Comparison of ENCODE assay signal across 17 cellular contexts in the genomic region with DNA sequence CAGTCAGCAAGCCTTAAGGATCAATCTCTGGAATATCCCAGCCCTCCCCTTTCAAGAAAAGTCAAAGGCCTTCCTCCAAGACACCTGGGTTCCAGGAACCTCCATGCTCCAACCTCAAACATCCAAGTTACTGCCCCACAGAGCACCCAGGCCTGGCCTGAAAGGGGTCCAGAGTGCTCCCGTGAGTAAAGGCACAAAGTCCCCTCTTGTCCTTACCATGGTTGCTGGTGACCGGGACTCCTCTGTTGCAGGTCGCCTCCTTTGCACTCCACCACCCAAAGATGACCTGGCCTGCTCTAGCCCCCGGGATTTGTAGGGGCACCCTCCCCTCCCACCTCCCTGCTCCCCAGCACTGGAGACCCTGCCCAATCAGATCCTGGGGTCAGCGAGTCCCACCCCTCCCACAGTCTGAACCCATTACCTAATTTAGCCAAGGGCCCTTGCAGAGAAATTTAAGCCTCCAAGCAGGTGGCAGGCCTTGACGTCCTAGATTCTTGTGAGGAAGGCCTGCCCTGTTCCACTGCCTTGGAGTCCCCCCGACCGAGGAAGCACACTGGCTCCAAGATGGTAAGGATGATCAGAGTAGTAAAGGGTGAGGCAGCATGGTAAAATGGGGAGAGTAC. TPM values are rescaled to one million over a fixed set of nuclear protein-coding genes. Genes with fewer than 3 reads are reported as not detected.
DNase-seq lines count a peak whose midpoint lies in the region; ATAC-seq, FAIRE-seq and TF ChIP-seq lines count a peak whose summit lies in the region.
"Had no signal": no experiment of that assay in that cellular context is flagged by ENCODE, and none has a peak within 500 bp of the region (broad histone marks: within the 10 kb centered on the region; RNA-seq: fewer than 3 reads in every experiment).

A gene (minus strand): TSS at position 283 of the 623 bp plus-strand sequence. CDS start 64 bp downstream, at position 219.

- TF ChIP-seq POLR2A in esophagus muscularis mucosa (IDR thresholded peaks at IDR 0.05; ENCODE audit: low read depth) (no peak), transverse colon (IDR thresholded peaks at IDR 0.05) (no peak), H54 (IDR thresholded peaks at IDR 0.05; ENCODE audit: low read depth, low read length) (no peak)

- H3K36me3 ChIP-seq in cardiac muscle cell (no peaks in the 10 kb centered on the region), esophagus muscularis mucosa (no peaks in the 10 kb centered on the region), transverse colon (no peaks in the 10 kb centered on the region)

- TF ChIP-seq EP300 in esophagus muscularis mucosa (IDR thresholded peaks at IDR 0.05) (no peak), transverse colon (IDR thresholded peaks at IDR 0.05; ENCODE audit: low read depth) (no peak)

- peak within 1 kb of the TSS; percentile 75 for H3K27ac Mint-ChIP-seq in osteocyte (ENCODE audit: unreplicated experiment)
- H3K27ac Mint-ChIP-seq: activated naive CD4-positive, alpha-beta T cell treated with anti-CD3 and anti-CD28 coated beads for 36 hours; CD4-positive, alpha-beta T cell; naive thymus-derived CD8-positive, alpha-beta T cell; T-cell had no signal

- no peaks in the 10 kb centered on the region for H3K9me3 Mint-ChIP-seq in osteocyte (ENCODE audit: unreplicated experiment)
- H3K9me3 Mint-ChIP-seq: activated naive CD4-positive, alpha-beta T cell treated with anti-CD3 and anti-CD28 coated beads for 36 hours; CD4-positive, alpha-beta T cell; naive thymus-derived CD8-positive, alpha-beta T cell; T-cell had no signal

- H3K4me3 ChIP-seq in cardiac muscle cell (no peak within 1 kb of the TSS), esophagus muscularis mucosa (no peak within 1 kb of the TSS), transverse colon (no peak within 1 kb of the TSS)
- H3K4me3 ChIP-seq: PC-9 had no signal

- H3K4me1 ChIP-seq in cardiac muscle cell (ENCODE audit: low read depth), result peaks cover 44% of the 10 kb centered on the region
- peaks cover 26 to 68% (median 46%) of the 10 kb centered on the region in 4 donors for H3K4me1 ChIP-seq in esophagus muscularis mucosa
- H3K4me1 ChIP-seq in transverse colon, result peaks cover 4 to 33% (median 24%) of the 10 kb centered on the region in 4 donors

- H3K27me3 Mint-ChIP-seq in osteocyte (ENCODE audit: unreplicated experiment), result no peaks in the 10 kb centered on the region

- H3K27me3 ChIP-seq in cardiac muscle cell, result no peaks in the 10 kb centered on the region
- peaks cover 0 to 20% (median 0%) of the 10 kb centered on the region in 4 donors for H3K27me3 ChIP-seq in esophagus muscularis mucosa
- H3K27me3 ChIP-seq in transverse colon, result peaks cover 13% of the 10 kb centered on the region

- FAIRE-seq in H54 (lab: Jason Lieb, UNC), result no peak
- FAIRE-seq: A204.1, GM12891, keratinocyte had no signal

- no peak within 1 kb of the TSS for H3K4me3 Mint-ChIP-seq in osteocyte (ENCODE audit: unreplicated experiment)
- H3K4me3 Mint-ChIP-seq: activated naive CD4-positive, alpha-beta T cell treated with anti-CD3 and anti-CD28 coated beads for 36 hours; CD4-positive, alpha-beta T cell; naive thymus-derived CD8-positive, alpha-beta T cell; T-cell had no signal

- WGBS in esophagus muscularis mucosa, result 90% methylated on average over 4 of the region's 8 CpGs
- WGBS in transverse colon (ENCODE audit: low coverage in 1 of 2), 2 donors, result 92% methylated on average over 5 of the region's 8 CpGs; no CpG with 5 or more reads in 1 of the 2 donors

- DNase-seq in cardiac muscle cell (ENCODE audit: low read depth in 1 of 2, low spot score in 1 of 2) (no peak), left ventricle myocardium superior (no peak), esophagus muscularis mucosa (ENCODE audit: extremely low spot score) (no peak), osteocyte (ENCODE audit: extremely low spot score, unreplicated experiment) (no peak), transverse colon (no peak), GF-D8 (lab: John Stamatoyannopoulos, UW) (no peak), H54 (ENCODE audit: insufficient read length, low spot score) (no peak)
- DNase-seq: activated naive CD4-positive, alpha-beta T cell treated with anti-CD3 and anti-CD28 coated beads for 36 hours; CD4-positive, alpha-beta T cell; central memory CD4-positive, alpha-beta T cell; naive thymus-derived CD8-positive, alpha-beta T cell; PC-9; T-cell had no signal

- TF ChIP-seq CTCF in cardiac muscle cell (IDR thresholded peaks at IDR 0.05; ENCODE audit: low read depth, low read length) (no peak), esophagus muscularis mucosa (IDR thresholded peaks at IDR 0.05) (no peak), osteocyte (IDR thresholded peaks at IDR 0.05) (no peak), transverse colon (IDR thresholded peaks at IDR 0.05) (no peak)

- H3K27ac ChIP-seq in cardiac muscle cell (peak within 1 kb of the TSS; percentile 95), esophagus muscularis mucosa (replicated peaks in 1 of 4) (peak within 1 kb of the TSS; percentile 58 to 74 (median 68)), transverse colon (peak within 1 kb of the TSS; percentile 20 to 49 (median 28))
- H3K27ac ChIP-seq: PC-9 had no signal

- in situ Hi-C loops in transverse colon (cut with MboI; ENCODE audit: low pct_ligation_motif_present in 1 of 4, low pct_unique_long_range_greater_than_20kb in 1 of 4, low sequenced_read_pairs in 3 of 4), result loop anchor here in 1 of 4 donors (10.0 kb wide), 1 partner anchor 118 kb away; no protein-coding TSS in a partner anchor

- H3K36me3 Mint-ChIP-seq in osteocyte (ENCODE audit: unreplicated experiment), result no peaks in the 10 kb centered on the region
- H3K36me3 Mint-ChIP-seq: naive thymus-derived CD8-positive, alpha-beta T cell; T-cell had no signal

- peaks cover 40% of the 10 kb centered on the region for H3K4me1 Mint-ChIP-seq in osteocyte (ENCODE audit: unreplicated experiment)

- H3K9me3 ChIP-seq in cardiac muscle cell (ENCODE audit: low read depth), result no peaks in the 10 kb centered on the region
- no peaks in the 10 kb centered on the region for H3K9me3 ChIP-seq in esophagus muscularis mucosa
- H3K9me3 ChIP-seq in transverse colon, result no peaks in the 10 kb centered on the region

- intact Hi-C loops in left ventricle myocardium superior (cut with micrococcal nuclease) (no loop called here), esophagus muscularis mucosa (cut with DNase I) (no loop called here), transverse colon (cut with DNase I; ENCODE audit: low total_unique reads) (no loop called here)

- no peak for ATAC-seq in left ventricle myocardium superior
- no peak for ATAC-seq in GM19328 (IDR thresholded peaks at IDR 0.05; ENCODE audit: unreplicated experiment)
- ATAC-seq: naive thymus-derived CD8-positive, alpha-beta T cell; T-cell had no signal

RNA-seq across cellular contexts. Expression of the gene that starts here (rescaled TPM):
- total RNA-seq in cardiac muscle cell, result 27.9 and 36.0 TPM in 2 replicates
- polyA plus RNA-seq in cardiac muscle cell, result 62.4 and 96.3 TPM in 2 replicates
- not detected for total RNA-seq in left ventricle myocardium superior
- 1 to 10 TPM in 3 of 4 donors, under 1 TPM in 1; 0.46 to 3.1 (median 1.8) TPM for total RNA-seq in esophagus muscularis mucosa
- total RNA-seq in osteocyte, result 1.2 TPM in 1 of 2 replicates, not detected in the other
- 10 to 100 TPM in 1 of 4 donors, 1 to 10 TPM in 2, not detected in 1; 3.5 to 36.3 (median 4.6) TPM for total RNA-seq in transverse colon
- total RNA-seq: activated naive CD4-positive, alpha-beta T cell treated with anti-CD3 and anti-CD28 coated beads for 36 hours; PC-9 had no signal

Comparison
In these comparisons a context has a peak if more than half of its experiments do, and no peak if none do; other contexts are left out.
1. H3K27ac ChIP-seq: peak in every context shown above with its lines; median percentile 95 in cardiac muscle cell; 68 in esophagus muscularis mucosa; 28 in transverse colon.